9 cellular contexts compared by ENCODE assay signal in genomic region chr1:113859478-113860175, GRCh38. TPM values are rescaled to one million over a fixed set of nuclear protein-coding genes. Genes with fewer than 3 reads are reported as not detected.
A peak's percentile ranks its signal among the peaks of the same experiment; 100 is the strongest.
DNase-seq lines count a peak whose midpoint lies in the region; ATAC-seq and TF ChIP-seq lines count a peak whose summit lies in the region.
"Had no signal": no experiment of that assay in that cellular context is flagged by ENCODE, and none has a peak within 500 bp of the region (broad histone marks: within the 10 kb centered on the region; RNA-seq: fewer than 3 reads in every experiment).

No MANE protein-coding gene starts in this region.

- H3K4me3 Mint-ChIP-seq in naive B cell: peak overlapping the region; percentile 62 to 91 (median 84)
- no peak overlapping the region for H3K4me3 Mint-ChIP-seq in Calu3 (ENCODE audit: low read depth, unreplicated experiment)

- H3K27me3 Mint-ChIP-seq in naive B cell (no peaks in the 10 kb centered on the region), Calu3 (ENCODE audit: unreplicated experiment) (no peaks in the 10 kb centered on the region)

- peaks cover 47 to 72% (median 58%) of the 10 kb centered on the region in 3 donors for H3K4me1 Mint-ChIP-seq in naive B cell
- H3K4me1 Mint-ChIP-seq in Calu3 (ENCODE audit: low read depth, unreplicated experiment): peaks cover 7% of the 10 kb centered on the region

- H3K27ac Mint-ChIP-seq in naive B cell (peak overlapping the region; percentile 81 to 97 (median 93)), Calu3 (ENCODE audit: unreplicated experiment) (no peak overlapping the region)

- peaks cover 0 to 3% of the 10 kb centered on the region in 2 donors for H3K36me3 Mint-ChIP-seq in naive B cell
- no peaks in the 10 kb centered on the region for H3K36me3 Mint-ChIP-seq in Calu3 (ENCODE audit: insufficient read depth, unreplicated experiment)

- no TSS peak for BruUV-seq in Calu3 (replicated peaks; lab: Mats Ljungman, UMichigan)

- intact Hi-C loops in Calu3 (cut with micrococcal nuclease; ENCODE audit: unreplicated experiment): no loop called here

- H3K9me3 Mint-ChIP-seq in naive B cell (no peaks in the 10 kb centered on the region), Calu3 (ENCODE audit: low read depth, unreplicated experiment) (no peaks in the 10 kb centered on the region)

- CTCF ChIA-PET in Calu3 (lab: Charles Lee): interaction anchor here (0.7 kb wide), 1 partner anchor 25 kb away, joined by 7 read pairs; no protein-coding TSS in a partner anchor

- TF ChIP-seq CTCF in Calu3 (IDR thresholded peaks at IDR 0.05; ENCODE audit: unreplicated experiment): no peak

- ATAC-seq in GM18907 (IDR thresholded peaks at IDR 0.05; ENCODE audit: unreplicated experiment) (peak; percentile 86), HG02678 (IDR thresholded peaks at IDR 0.05; ENCODE audit: unreplicated experiment) (peak; percentile 90), naive B cell (ENCODE audit: low read depth in 2 of 2) (peak; percentile 84), left lobe of liver (no peak)

- DNase-seq in NOMO-1 (lab: John Stamatoyannopoulos, UW; ENCODE audit: unreplicated experiment in 2 of 2) (peak; percentile 35 to 83), naive B cell (peak; percentile 67), left lobe of liver (ENCODE audit: low spot score) (no peak), SHP77 (lab: John Stamatoyannopoulos, UW) (no peak), hypothalamus (lab: John Stamatoyannopoulos, UW) (no peak), Calu3 (no peak)
- DNase-seq: cortex of kidney had no signal

RNA-seq across cellular contexts. Expression of gene PTPN22, which starts 11.9 kb away (rescaled TPM):
- polyA plus RNA-seq in naive B cell (ENCODE audit: low read depth in 6 of 6): 10 to 100 TPM; 27.3 to 56.2 (median 41.0) TPM
- 0.38 TPM for total RNA-seq in left lobe of liver
- 0.24 and 0.38 TPM in 2 replicates for total RNA-seq in Calu3 (2022)

RNA-seq across cellular contexts. Expression of gene BCL2L15, which starts 27.8 kb away (rescaled TPM):
- polyA plus RNA-seq in naive B cell (ENCODE audit: low read depth in 6 of 6): under 1 TPM in 2 of 6 donors, not detected in 4; 0.05 TPM
- 0.13 TPM for total RNA-seq in left lobe of liver
- total RNA-seq in Calu3 (2022): 13.0 and 16.8 TPM in 2 replicates

RNA-seq across cellular contexts. Expression of gene AP4B1, which starts 45.0 kb away (rescaled TPM):
- polyA plus RNA-seq in naive B cell (ENCODE audit: low read depth in 6 of 6): 10 to 100 TPM; 13.6 to 24.6 (median 15.8) TPM
- 6.4 TPM for total RNA-seq in left lobe of liver
- 18.3 and 21.0 TPM in 2 replicates for total RNA-seq in Calu3 (2022)

RNA-seq across cellular contexts. Expression of gene DCLRE1B, which starts 45.5 kb away (rescaled TPM):
- polyA plus RNA-seq in naive B cell (ENCODE audit: low read depth in 6 of 6): 1 to 10 TPM; 2.7 to 7.5 (median 5.0) TPM
- total RNA-seq in left lobe of liver (1.6 TPM), Calu3 (2022) (6.9 and 7.5 TPM in 2 replicates)

RNA-seq across cellular contexts. Expression of gene RSBN1, which starts 47.4 kb away (rescaled TPM):
- polyA plus RNA-seq in naive B cell (ENCODE audit: low read depth in 6 of 6): 10 to 100 TPM; 28.7 to 39.0 (median 36.4) TPM
- total RNA-seq in left lobe of liver (5.7 TPM), Calu3 (2022) (9.6 and 9.9 TPM in 2 replicates)

Comparison
In these comparisons a context has a peak if more than half of its experiments do, and no peak if none do; other contexts are left out.
1. DNase-seq: peak in NOMO-1 (2 of 2) and naive B cell (single experiment); none in left lobe of liver (single experiment), SHP77 (0 of 2), hypothalamus (0 of 51) and Calu3 (single experiment).
2. RNA of gene BCL2L15, which starts 27.8 kb away (total RNA-seq): 13.0 to 16.8 TPM in Calu3; 0.13 TPM in left lobe of liver (single experiment); every median in the first group is over 10 times any median in the second.